ENCODE assay signal across 9 cellular contexts in the genomic region with DNA sequence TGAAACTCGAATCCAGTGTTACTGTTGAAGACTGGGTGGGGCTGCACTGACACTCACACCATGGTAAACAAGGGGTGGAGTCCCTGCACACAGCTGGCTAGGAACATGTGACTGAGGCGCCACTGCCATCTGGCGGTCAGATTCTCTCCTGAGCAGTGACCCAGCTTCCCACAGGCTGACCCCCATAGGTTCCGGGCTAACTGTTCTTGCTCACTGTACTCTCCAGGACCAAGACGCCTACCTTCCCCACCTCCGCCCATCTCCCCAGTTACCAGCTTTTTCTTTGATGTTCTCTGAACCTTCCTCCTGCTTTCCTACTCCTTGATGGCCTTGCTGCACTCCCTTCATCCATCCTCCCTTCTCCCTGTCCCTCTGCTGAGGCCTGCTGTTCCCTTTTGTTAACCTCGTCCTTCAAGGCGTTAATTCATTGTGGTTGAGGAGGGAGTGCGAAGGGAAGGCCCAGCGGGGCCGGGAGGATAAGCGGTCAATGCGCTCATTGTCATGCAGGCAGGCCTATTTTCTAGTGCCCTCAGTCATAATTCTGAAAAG.
DNase-seq lines count a peak whose midpoint lies in the region; ATAC-seq lines count a peak whose summit lies in the region.
"Had no signal": no experiment of that assay in that cellular context is flagged by ENCODE, and none has a peak within 500 bp of the region (broad histone marks: within the 10 kb centered on the region; RNA-seq: fewer than 3 reads in every experiment).

No MANE protein-coding gene starts in this region.

- H3K4me1 Mint-ChIP-seq in CD4-positive, CD25-positive, alpha-beta regulatory T cell = peaks cover 0 to 7% (median 3%) of the 10 kb centered on the region in 4 donors

- peaks cover 7% of the 10 kb centered on the region for H3K4me1 ChIP-seq in CD4-positive, CD25-positive, alpha-beta regulatory T cell (ENCODE audit: control insufficient read depth, insufficient read depth, low read length, poor library complexity, severe bottlenecking)

- peak; percentile 30 to 88 (median 40) for DNase-seq in CD4-positive, CD25-positive, alpha-beta regulatory T cell
- DNase-seq in NCI-H748 treated with DMSO at 0.1 percent for 48 hours (lab: John Stamatoyannopoulos, UW) (peak; percentile 76), epidermal melanocyte (ENCODE audit: insufficient read length, low spot score) (peak; percentile 78), midbrain (lab: John Stamatoyannopoulos, UW) (peak; percentile 88)
- DNase-seq in activated CD8-positive, alpha-beta memory T cell treated with anti-CD3 and anti-CD28 coated beads for 1 hour (ENCODE audit: extremely low read depth in 1 of 2, low read depth in 1 of 2) = peak; percentile 1 to 28
- DNase-seq in stimulated activated CD8-positive, alpha-beta memory T cell treated with anti-CD3 and anti-CD28 coated beads, Interleukin-4, amount 100 ng/mL, for 4 hours (ENCODE audit: low read depth in 2 of 2, low spot score in 1 of 2) = peak; percentile 9 to 12

- no peak overlapping the region for H3K27ac ChIP-seq in CD4-positive, CD25-positive, alpha-beta regulatory T cell (ENCODE audit: insufficient read depth, low read length, poor library complexity, severe bottlenecking)

- no peaks in the 10 kb centered on the region for H3K36me3 ChIP-seq in CD4-positive, CD25-positive, alpha-beta regulatory T cell (ENCODE audit: control insufficient read depth, insufficient read depth, low read length)

- H3K27me3 ChIP-seq in CD4-positive, CD25-positive, alpha-beta regulatory T cell (ENCODE audit: control insufficient read depth, insufficient read depth, low read length) = peaks cover 9% of the 10 kb centered on the region

- no peaks in the 10 kb centered on the region for H3K36me3 Mint-ChIP-seq in CD4-positive, CD25-positive, alpha-beta regulatory T cell

- peak overlapping the region in 1 of 3 donors; percentile 57 for H3K27ac Mint-ChIP-seq in CD4-positive, CD25-positive, alpha-beta regulatory T cell
- H3K27ac Mint-ChIP-seq: activated naive CD4-positive, alpha-beta T cell treated with anti-CD3 and anti-CD28 coated beads, Interleukin-2, amount 50 U/mL, for 24 hours had no signal

- no peaks in the 10 kb centered on the region for H3K9me3 ChIP-seq in CD4-positive, CD25-positive, alpha-beta regulatory T cell (ENCODE audit: control insufficient read depth in 2 of 2, low read length in 2 of 2)

- peaks cover 0 to 6% (median 0%) of the 10 kb centered on the region in 7 donors for H3K9me3 Mint-ChIP-seq in CD4-positive, CD25-positive, alpha-beta regulatory T cell
- H3K9me3 Mint-ChIP-seq: activated naive CD4-positive, alpha-beta T cell treated with anti-CD3 and anti-CD28 coated beads, Interleukin-2, amount 50 U/mL, for 24 hours had no signal

- no peak overlapping the region for H3K4me3 Mint-ChIP-seq in CD4-positive, CD25-positive, alpha-beta regulatory T cell
- H3K4me3 Mint-ChIP-seq: activated naive CD4-positive, alpha-beta T cell treated with anti-CD3 and anti-CD28 coated beads, Interleukin-2, amount 50 U/mL, for 24 hours had no signal

- H3K27me3 Mint-ChIP-seq in CD4-positive, CD25-positive, alpha-beta regulatory T cell = peaks cover 34% of the 10 kb centered on the region

- H3K4me3 ChIP-seq in CD4-positive, CD25-positive, alpha-beta regulatory T cell (ENCODE audit: low read depth, low read length) = no peak overlapping the region

- ATAC-seq in CD4-positive, CD25-positive, alpha-beta regulatory T cell (ENCODE audit: low read depth in 2 of 2) = peak; percentile 80 to 82
- ATAC-seq in GM19438 (IDR thresholded peaks at IDR 0.05; ENCODE audit: low read depth, unreplicated experiment) (peak; percentile 100), HG03520 (IDR thresholded peaks at IDR 0.05; ENCODE audit: unreplicated experiment) (peak; percentile 100)

Comparison
In these comparisons a context has a peak if more than half of its experiments do, and no peak if none do; other contexts are left out.
1. DNase-seq: peak in every context shown above with its lines; median percentile 88 in midbrain; 78 in epidermal melanocyte; 76 in NCI-H748 treated with DMSO at 0.1 percent for 48 hours; 40 in CD4-positive, CD25-positive, alpha-beta regulatory T cell; 14 in activated CD8-positive, alpha-beta memory T cell treated with anti-CD3 and anti-CD28 coated beads for 1 hour; 10 in stimulated activated CD8-positive, alpha-beta memory T cell treated with anti-CD3 and anti-CD28 coated beads, Interleukin-4, amount 100 ng/mL, for 4 hours.